9 cellular contexts compared by ENCODE assay signal in the genomic region with DNA sequence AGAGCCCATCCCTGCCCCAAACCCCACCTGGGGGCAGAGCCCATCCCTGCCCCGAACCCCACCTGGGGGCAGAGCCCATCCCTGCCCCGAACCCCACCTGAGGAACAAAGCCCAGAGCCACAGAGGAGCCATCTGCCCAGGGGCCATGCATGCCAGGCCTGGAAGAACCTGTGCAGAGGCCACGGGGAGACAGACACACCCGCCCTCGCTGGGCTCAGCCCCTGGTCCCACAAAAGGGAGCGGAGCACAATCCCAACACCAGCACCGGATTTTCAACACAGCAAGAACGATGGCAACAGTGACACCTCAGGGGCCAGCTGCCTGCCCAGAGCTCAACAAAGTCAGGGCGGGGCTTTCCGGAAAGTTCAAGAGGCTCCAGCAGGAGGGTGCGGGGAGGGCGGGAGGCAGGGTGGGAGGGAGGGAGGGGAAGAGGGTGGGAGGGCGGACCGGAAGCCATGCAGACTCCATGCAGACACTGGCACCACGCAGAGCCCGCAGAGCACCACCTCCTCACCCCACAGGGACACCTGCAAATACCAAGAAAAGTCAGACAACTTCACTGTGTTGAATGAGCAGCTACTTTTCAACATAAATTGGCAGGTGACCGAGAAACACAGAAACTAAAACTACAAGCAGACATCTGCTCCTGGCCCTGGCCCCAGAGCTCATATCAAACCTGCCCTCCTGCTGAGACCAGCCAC. TPM values are rescaled to one million over a fixed set of nuclear protein-coding genes. Genes with fewer than 3 reads are reported as not detected.
DNase-seq lines count a peak whose midpoint lies in the region; ATAC-seq, FAIRE-seq and TF ChIP-seq lines count a peak whose summit lies in the region.
"Had no signal": no experiment of that assay in that cellular context is flagged by ENCODE, and none has a peak within 500 bp of the region (broad histone marks: within the 10 kb centered on the region; RNA-seq: fewer than 3 reads in every experiment).

No MANE protein-coding gene starts in this region.

- no peak for TF ChIP-seq CTCF in colonic mucosa (IDR thresholded peaks at IDR 0.05)
- no peak for TF ChIP-seq CTCF in OCI-LY7 (conservative IDR thresholded peaks at IDR 0.05; ENCODE audit: low read length)

- H3K4me1 ChIP-seq in colonic mucosa (no peaks in the 10 kb centered on the region), small intestine (ENCODE audit: control insufficient read depth in 2 of 2, insufficient read depth in 1 of 2, low read depth in 1 of 2, low read length in 1 of 2) (peaks cover 0 to 2% of the 10 kb centered on the region in 2 donors), OCI-LY7 (ENCODE audit: insufficient read depth, low read length, poor library complexity, severe bottlenecking) (no peaks in the 10 kb centered on the region)

- DNase-seq in DMS 273 (lab: John Stamatoyannopoulos, UW; ENCODE audit: unreplicated experiment): peak; percentile 53
- DNase-seq in activated CD4-positive, alpha-beta T cell treated with anti-CD3 and anti-CD28 coated beads for 36 hours: peak; percentile 74
- peak; percentile 70 for DNase-seq in colonic mucosa
- DNase-seq in small intestine: peak; percentile 40
- no peak for DNase-seq in NCI-H1105 treated with DMSO at 0.1 percent for 48 hours (lab: John Stamatoyannopoulos, UW)
- no peak for DNase-seq in OCI-LY7 (ENCODE audit: low spot score)
- no peak for DNase-seq in amygdala (lab: John Stamatoyannopoulos, UW)

- peaks cover 11% of the 10 kb centered on the region for H3K4me1 Mint-ChIP-seq in activated CD4-positive, alpha-beta T cell treated with anti-CD3 and anti-CD28 coated beads for 36 hours

- no peaks in the 10 kb centered on the region for H3K9me3 ChIP-seq in colonic mucosa
- no peaks in the 10 kb centered on the region for H3K9me3 ChIP-seq in small intestine (ENCODE audit: control insufficient read depth, low read depth)
- H3K9me3 ChIP-seq in OCI-LY7 (ENCODE audit: low read length): no peaks in the 10 kb centered on the region

- H3K4me3 ChIP-seq in colonic mucosa (no peak overlapping the region), small intestine (ENCODE audit: low read depth in 1 of 2, low read length in 2 of 2) (no peak overlapping the region), OCI-LY7 (ENCODE audit: low read depth, low read length, poor library complexity, severe bottlenecking) (no peak overlapping the region)

- no peak overlapping the region for H3K4me2 ChIP-seq in OCI-LY7 (ENCODE audit: low read length)

- TF ChIP-seq POLR2A in GM18505 (IDR thresholded peaks at IDR 0.05; ENCODE audit: borderline replicate concordance, extremely low read depth, insufficient read depth, insufficient read length): no peak

- 40 to 57% (median 40%) methylated on average over 17 of the region's 17 CpGs for WGBS in small intestine, 3 donors

- no peaks in the 10 kb centered on the region for H3K9me2 ChIP-seq in OCI-LY7 (ENCODE audit: insufficient read depth, low read length)

- no peak for FAIRE-seq in small intestine (lab: Jason Lieb, UNC)
- FAIRE-seq: G401.6 had no signal

- peak overlapping the region; percentile 97 for H3K27ac Mint-ChIP-seq in activated CD4-positive, alpha-beta T cell treated with anti-CD3 and anti-CD28 coated beads for 36 hours

- peak; percentile 87 for ATAC-seq in activated CD4-positive, alpha-beta T cell treated with anti-CD3 and anti-CD28 coated beads for 36 hours
- ATAC-seq in GM18505 (IDR thresholded peaks at IDR 0.05; ENCODE audit: unreplicated experiment): no peak

- H2AFZ ChIP-seq in OCI-LY7 (ENCODE audit: low read length): no peak overlapping the region

- CTCF ChIA-PET in activated CD4-positive, alpha-beta T cell treated with anti-CD3 and anti-CD28 coated beads for 36 hours (lab: Charles Lee): no interaction called here
- CTCF ChIA-PET in OCI-LY7 (lab: Charles Lee; ENCODE audit: unreplicated experiment): no interaction called here

- BruUV-seq in OCI-LY7 (replicated peaks; lab: Mats Ljungman, UMichigan): no TSS peak

- H3K4me3 Mint-ChIP-seq in activated CD4-positive, alpha-beta T cell treated with anti-CD3 and anti-CD28 coated beads for 36 hours: no peak overlapping the region

- peak overlapping the region; percentile 57 for H3K27ac ChIP-seq in colonic mucosa
- peak overlapping the region in 1 of 2 donors; percentile 68 for H3K27ac ChIP-seq in small intestine (ENCODE audit: low read depth in 1 of 2, low read length in 1 of 2)
- H3K27ac ChIP-seq in OCI-LY7 (ENCODE audit: low read depth, low read length, poor library complexity, severe bottlenecking): no peak overlapping the region

- H3K36me3 ChIP-seq in colonic mucosa: peaks cover 6% of the 10 kb centered on the region
- H3K36me3 ChIP-seq in small intestine (ENCODE audit: control insufficient read depth in 2 of 2, insufficient read depth in 2 of 2, low read length in 2 of 2): peaks cover 2 to 14% of the 10 kb centered on the region in 2 donors
- H3K36me3 ChIP-seq in OCI-LY7 (ENCODE audit: insufficient read depth, low read length): peaks cover 33% of the 10 kb centered on the region

- H4K20me1 ChIP-seq in OCI-LY7 (ENCODE audit: insufficient read depth, low read length): no peaks in the 10 kb centered on the region

- H3K9ac ChIP-seq in colonic mucosa (ENCODE audit: low read depth in 2 of 2, low read length in 2 of 2): peak overlapping the region in 1 of 2 donors; percentile 43

- POLR2A ChIA-PET in activated CD4-positive, alpha-beta T cell treated with anti-CD3 and anti-CD28 coated beads for 36 hours (lab: Charles Lee): interaction anchor here (0.6 kb wide), 1 partner anchor 544 kb away, joined by 4 read pairs; no protein-coding TSS in a partner anchor
- POLR2A ChIA-PET in OCI-LY7 (lab: Charles Lee): interaction anchor here (0.6 kb wide), 1 partner anchor 12 kb away, joined by 5 read pairs; no protein-coding TSS in a partner anchor

- H3K27me3 ChIP-seq in colonic mucosa (no peaks in the 10 kb centered on the region), small intestine (ENCODE audit: control insufficient read depth in 2 of 2, insufficient read depth in 2 of 2, low read length in 2 of 2) (no peaks in the 10 kb centered on the region)

- no peaks in the 10 kb centered on the region for H3K9me3 Mint-ChIP-seq in activated CD4-positive, alpha-beta T cell treated with anti-CD3 and anti-CD28 coated beads for 36 hours (ENCODE audit: low read depth)

- no peaks in the 10 kb centered on the region for H3K27me3 Mint-ChIP-seq in activated CD4-positive, alpha-beta T cell treated with anti-CD3 and anti-CD28 coated beads for 36 hours

- no peaks in the 10 kb centered on the region for H3K79me2 ChIP-seq in OCI-LY7 (ENCODE audit: insufficient read depth, low read depth, low read length)

- intact Hi-C loops in activated CD4-positive, alpha-beta T cell treated with anti-CD3 and anti-CD28 coated beads for 36 hours (cut with DNase I, micrococcal nuclease): loop anchor here in 1 of 2 experiments (5.0 kb wide), 1 partner anchor 37 kb away; the partner anchor contains the start of gene FBXO31
- intact Hi-C loops in colonic mucosa (cut with DNase I) (no loop called here), OCI-LY7 (cut with micrococcal nuclease; ENCODE audit: unreplicated experiment) (no loop called here)

- H3K36me3 Mint-ChIP-seq in activated CD4-positive, alpha-beta T cell treated with anti-CD3 and anti-CD28 coated beads for 36 hours (ENCODE audit: low read depth): peaks cover 36% of the 10 kb centered on the region

RNA-seq across cellular contexts. Expression of gene C16orf95, which starts 27.9 kb away (rescaled TPM):
- 10 to 100 TPM in 1 of 2 experiments, 1 to 10 TPM in 1; 5.6 to 12.8 TPM for total RNA-seq in activated CD4-positive, alpha-beta T cell treated with anti-CD3 and anti-CD28 coated beads for 36 hours
- total RNA-seq in colonic mucosa (1 to 10 TPM; 5.0 to 9.7 TPM), OCI-LY7 (2022) (22.1 and 25.0 TPM in 2 replicates)
- polyA plus RNA-seq in small intestine: 1 to 10 TPM; 2.2 to 4.8 (median 4.2) TPM
- 4.2 and 8.5 TPM in 2 replicates for total RNA-seq in OCI-LY7 (2014; rRNA removed; shearing (Covaris generic))

RNA-seq across cellular contexts. Expression of gene FBXO31, which starts 38.5 kb away (rescaled TPM):
- 10 to 100 TPM; 26.8 to 33.0 TPM for total RNA-seq in activated CD4-positive, alpha-beta T cell treated with anti-CD3 and anti-CD28 coated beads for 36 hours
- total RNA-seq in colonic mucosa (10 to 100 TPM; 35.1 to 52.3 TPM), OCI-LY7 (2022) (25.5 and 32.4 TPM in 2 replicates)
- 10 to 100 TPM; 25.1 to 38.7 (median 33.7) TPM for polyA plus RNA-seq in small intestine
- total RNA-seq in OCI-LY7 (2014; rRNA removed; shearing (Covaris generic)): 14.5 and 26.0 TPM in 2 replicates

RNA-seq across cellular contexts. Expression of gene MAP1LC3B, which starts 47.1 kb away (rescaled TPM):
- total RNA-seq in activated CD4-positive, alpha-beta T cell treated with anti-CD3 and anti-CD28 coated beads for 36 hours: 10 to 100 TPM; 49.7 to 62.1 TPM
- total RNA-seq in colonic mucosa (10 to 100 TPM; 45.0 to 83.0 TPM), OCI-LY7 (2022) (43.8 and 48.5 TPM in 2 replicates)
- 10 to 100 TPM; 35.1 to 61.1 (median 55.0) TPM for polyA plus RNA-seq in small intestine
- total RNA-seq in OCI-LY7 (2014; rRNA removed; shearing (Covaris generic)): 15.3 and 15.5 TPM in 2 replicates

Comparison
In these comparisons a context has a peak if more than half of its experiments do, and no peak if none do; other contexts are left out.
1. DNase-seq: peak in DMS 273 (single experiment), activated CD4-positive, alpha-beta T cell treated with anti-CD3 and anti-CD28 coated beads for 36 hours (single experiment), colonic mucosa (single experiment) and small intestine (single experiment); none in NCI-H1105 treated with DMSO at 0.1 percent for 48 hours (single experiment), OCI-LY7 (single experiment) and amygdala (0 of 56).